Comparison of ENCODE assay signal across 8 cellular contexts in genomic region chr6:26956078-26956600, GRCh38.
DNase-seq lines count a peak whose midpoint lies in the region; ATAC-seq, FAIRE-seq and TF ChIP-seq lines count a peak whose summit lies in the region.
"Not testable (repeated sequence)": the region's sequence is repeated elsewhere in the genome, so short reads cannot be mapped to it uniquely, and the experiment has no call there.

No MANE protein-coding gene starts in this region.

- peak; percentile 58 for DNase-seq in NCI-H1417 treated with DMSO at 0.1 percent for 48 hours (lab: John Stamatoyannopoulos, UW)
- peak; percentile 91 for DNase-seq in RKO (ENCODE audit: low spot score)
- DNase-seq in activated CD8-positive, alpha-beta T cell treated with anti-CD3 and anti-CD28 coated beads for 36 hours: peak; percentile 75
- DNase-seq in dedifferentiated amniotic fluid mesenchymal stem cell (ENCODE audit: extremely low spot score): peak; percentile 38
- DNase-seq in immature natural killer cell: peak; percentile 42 to 75 (median 56)
- DNase-seq in thyroid gland: peak; percentile 23 to 43

- H3K36me3 ChIP-seq in rectal smooth muscle tissue (ENCODE audit: control insufficient read depth, insufficient read depth, low read length); thyroid gland: not testable (repeated sequence)

- H3K4me1 Mint-ChIP-seq in activated CD8-positive, alpha-beta T cell treated with anti-CD3 and anti-CD28 coated beads for 36 hours (ENCODE audit: low read depth); immature natural killer cell: not testable (repeated sequence)

- POLR2A ChIA-PET in activated CD8-positive, alpha-beta T cell treated with anti-CD3 and anti-CD28 coated beads for 36 hours (lab: Charles Lee): not testable (repeated sequence)

- H3K9ac ChIP-seq in rectal smooth muscle tissue (ENCODE audit: low read length): not testable (repeated sequence)

- peak; percentile 95 for FAIRE-seq in G401.6 (lab: Jason Lieb, UNC)

- peak overlapping the region; percentile 89 for H3K27ac Mint-ChIP-seq in activated CD8-positive, alpha-beta T cell treated with anti-CD3 and anti-CD28 coated beads for 36 hours
- peak overlapping the region; percentile 82 to 93 (median 84) for H3K27ac Mint-ChIP-seq in immature natural killer cell

- not testable (repeated sequence) for H3K9me3 Mint-ChIP-seq in activated CD8-positive, alpha-beta T cell treated with anti-CD3 and anti-CD28 coated beads for 36 hours; immature natural killer cell

- not testable (repeated sequence) for TF ChIP-seq CTCF in activated CD8-positive, alpha-beta T cell treated with anti-CD3 and anti-CD28 coated beads for 36 hours (IDR thresholded peaks at IDR 0.05); thyroid gland (IDR thresholded peaks at IDR 0.05)

- intact Hi-C loops in activated CD8-positive, alpha-beta T cell treated with anti-CD3 and anti-CD28 coated beads for 36 hours (cut with micrococcal nuclease); thyroid gland (cut with DNase I): not testable (repeated sequence)

- H3K4me3 Mint-ChIP-seq in activated CD8-positive, alpha-beta T cell treated with anti-CD3 and anti-CD28 coated beads for 36 hours: peak overlapping the region; percentile 80
- peak overlapping the region; percentile 84 to 94 (median 87) for H3K4me3 Mint-ChIP-seq in immature natural killer cell

- H3K4me3 ChIP-seq in rectal smooth muscle tissue (ENCODE audit: low read length) (peak overlapping the region; percentile 52), thyroid gland (replicated peaks in 1 of 3) (peak overlapping the region in 1 of 3 donors; percentile 54)

- CTCF ChIA-PET in activated CD8-positive, alpha-beta T cell treated with anti-CD3 and anti-CD28 coated beads for 36 hours (lab: Charles Lee): not testable (repeated sequence)

- not testable (repeated sequence) for TF ChIP-seq POLR2A in thyroid gland (IDR thresholded peaks at IDR 0.05)

- not testable (repeated sequence) for H3K27me3 ChIP-seq in rectal smooth muscle tissue (ENCODE audit: control insufficient read depth, insufficient read depth, low read length); thyroid gland

- peak; percentile 61 for ATAC-seq in activated CD8-positive, alpha-beta T cell treated with anti-CD3 and anti-CD28 coated beads for 36 hours

- H3K9me3 ChIP-seq in thyroid gland: not testable (repeated sequence)

- 19 to 43% methylated on average over 2 to 6 of the region's 20 CpGs for WGBS in thyroid gland, 2 donors

- not testable (repeated sequence) for H3K27me3 Mint-ChIP-seq in activated CD8-positive, alpha-beta T cell treated with anti-CD3 and anti-CD28 coated beads for 36 hours; immature natural killer cell (ENCODE audit: low read depth in 3 of 3)

- H3K4me1 ChIP-seq in rectal smooth muscle tissue (ENCODE audit: control insufficient read depth, insufficient read depth, low read length); thyroid gland: not testable (repeated sequence)

- H3K36me3 Mint-ChIP-seq in activated CD8-positive, alpha-beta T cell treated with anti-CD3 and anti-CD28 coated beads for 36 hours (ENCODE audit: low read depth); immature natural killer cell: not testable (repeated sequence)

- H3K27ac ChIP-seq in rectal smooth muscle tissue (ENCODE audit: low read depth, low read length): peak overlapping the region; percentile 30
- peak overlapping the region; percentile 66 to 74 (median 70) for H3K27ac ChIP-seq in thyroid gland

Comparison
In these comparisons a context has a peak if more than half of its experiments do, and no peak if none do; other contexts are left out.
1. DNase-seq: peak in every context shown above with its lines; median percentile 91 in RKO; 75 in activated CD8-positive, alpha-beta T cell treated with anti-CD3 and anti-CD28 coated beads for 36 hours; 58 in NCI-H1417 treated with DMSO at 0.1 percent for 48 hours; 56 in immature natural killer cell; 38 in dedifferentiated amniotic fluid mesenchymal stem cell; 33 in thyroid gland.